20 cellular contexts compared by ENCODE assay signal in genomic region chr3:172404237-172404962, GRCh38. TPM values are rescaled to one million over a fixed set of nuclear protein-coding genes. Genes with fewer than 3 reads are reported as not detected.
A peak's percentile ranks its signal among the peaks of the same experiment; 100 is the strongest.
DNase-seq lines count a peak whose midpoint lies in the region; ATAC-seq, FAIRE-seq and TF ChIP-seq lines count a peak whose summit lies in the region.
"Had no signal": no experiment of that assay in that cellular context is flagged by ENCODE, and none has a peak within 500 bp of the region (broad histone marks: within the 10 kb centered on the region; RNA-seq: fewer than 3 reads in every experiment).

No MANE protein-coding gene starts in this region.

- H3K9ac ChIP-seq in HepG2 (ENCODE audit: insufficient read depth, low read depth, low read length) = no peak overlapping the region

- no peak for TF ChIP-seq CTCF in Calu3 (IDR thresholded peaks at IDR 0.05; ENCODE audit: unreplicated experiment)
- TF ChIP-seq CTCF in HepG2 (CRISPR knock-in tag; IDR thresholded peaks at IDR 0.05) = no peak
- TF ChIP-seq CTCF in progenitor cell of endocrine pancreas (IDR thresholded peaks at IDR 0.05; ENCODE audit: unreplicated experiment) = no peak

- ATAC-seq in HepG2 = peak; percentile 22
- ATAC-seq: GM12878 had no signal

- H3K9me3 Mint-ChIP-seq in Calu3 (ENCODE audit: low read depth, unreplicated experiment) (peaks cover 4% of the 10 kb centered on the region), progenitor cell of endocrine pancreas (ENCODE audit: low read depth) (peaks cover 6% of the 10 kb centered on the region)
- H3K9me3 Mint-ChIP-seq in activated T-cell treated with anti-CD3 and anti-CD28 coated beads, Interleukin-2, amount 50 U/mL, for 24 hours = peaks cover 14% of the 10 kb centered on the region

- CTCF ChIA-PET in Calu3 (lab: Charles Lee) = interaction anchor here (0.6 kb wide), 1 partner anchor 26 kb away, joined by 3 read pairs; no protein-coding TSS in a partner anchor
- CTCF ChIA-PET in HepG2 (lab: Yijun Ruan, JAX; ENCODE audit: low intra/inter-chr PET ratio, low total read pairs) = no interaction called here

- peak in 1 of 2 experiments; percentile 17; a peak in 1 of 4 replicates for TF ChIP-seq POLR2A in HepG2 (IDR thresholded peaks at IDR 0.05; ENCODE audit: insufficient read depth in 1 of 2, low read depth in 2 of 2, low read length in 2 of 2)

- H3K36me3 Mint-ChIP-seq in Calu3 (ENCODE audit: insufficient read depth, unreplicated experiment) (peaks cover 79% of the 10 kb centered on the region), progenitor cell of endocrine pancreas (ENCODE audit: insufficient read depth) (peaks cover 29% of the 10 kb centered on the region)
- peaks cover 13% of the 10 kb centered on the region for H3K36me3 Mint-ChIP-seq in activated T-cell treated with anti-CD3 and anti-CD28 coated beads, Interleukin-2, amount 50 U/mL, for 24 hours (ENCODE audit: low read depth)

- H3K79me2 ChIP-seq in HepG2 (ENCODE audit: insufficient read depth, low read length) = no peaks in the 10 kb centered on the region

- no peak overlapping the region for H3K27ac ChIP-seq in HepG2 (ENCODE audit: extremely low read length, insufficient read depth, low read length)

- H4K20me1 ChIP-seq in HepG2 (ENCODE audit: insufficient read depth, low read length) = peaks cover 18% of the 10 kb centered on the region

- H3K27ac Mint-ChIP-seq in Calu3 (ENCODE audit: unreplicated experiment) (peak overlapping the region; percentile 67), progenitor cell of endocrine pancreas (peak overlapping the region; percentile 27)
- no peak overlapping the region for H3K27ac Mint-ChIP-seq in activated T-cell treated with anti-CD3 and anti-CD28 coated beads, Interleukin-2, amount 50 U/mL, for 24 hours
- H3K27ac Mint-ChIP-seq: CD4-positive, alpha-beta memory T cell had no signal

- H3K4me1 Mint-ChIP-seq in Calu3 (ENCODE audit: low read depth, unreplicated experiment) (no peaks in the 10 kb centered on the region), progenitor cell of endocrine pancreas (ENCODE audit: low read depth) (no peaks in the 10 kb centered on the region)
- no peaks in the 10 kb centered on the region for H3K4me1 Mint-ChIP-seq in activated T-cell treated with anti-CD3 and anti-CD28 coated beads, Interleukin-2, amount 50 U/mL, for 24 hours (ENCODE audit: low read depth)
- H3K4me1 Mint-ChIP-seq: CD4-positive, alpha-beta memory T cell had no signal

- no peak for FAIRE-seq in HepG2 (lab: Jason Lieb, UNC)
- FAIRE-seq: GM12878 had no signal

- H3K4me3 Mint-ChIP-seq in Calu3 (ENCODE audit: low read depth, unreplicated experiment) (no peak overlapping the region), progenitor cell of endocrine pancreas (ENCODE audit: low read depth) (no peak overlapping the region)
- H3K4me3 Mint-ChIP-seq in activated T-cell treated with anti-CD3 and anti-CD28 coated beads, Interleukin-2, amount 50 U/mL, for 24 hours = no peak overlapping the region
- H3K4me3 Mint-ChIP-seq: CD4-positive, alpha-beta memory T cell had no signal

- no peaks in the 10 kb centered on the region for H3K4me1 ChIP-seq in HepG2 (ENCODE audit: insufficient read depth, low read length)

- H3K27me3 Mint-ChIP-seq in Calu3 (ENCODE audit: unreplicated experiment) (no peaks in the 10 kb centered on the region), progenitor cell of endocrine pancreas (no peaks in the 10 kb centered on the region)
- H3K27me3 Mint-ChIP-seq in activated T-cell treated with anti-CD3 and anti-CD28 coated beads, Interleukin-2, amount 50 U/mL, for 24 hours = no peaks in the 10 kb centered on the region
- H3K27me3 Mint-ChIP-seq: CD4-positive, alpha-beta memory T cell had no signal

- DNase-seq in Calu3 (no peak), NCI-H69 (lab: John Stamatoyannopoulos, UW) (peak; percentile 18), HepG2 (ENCODE audit: low spot score) (no peak), progenitor cell of endocrine pancreas (ENCODE audit: low spot score, unreplicated experiment) (no peak), DMS114 treated with DMSO at 0.1 percent for 48 hours (lab: John Stamatoyannopoulos, UW; ENCODE audit: unreplicated experiment) (no peak)
- DNase-seq in activated CD4-positive, alpha-beta T cell treated with anti-CD3 and anti-CD28 coated beads for 4 hours = no peak
- no peak for DNase-seq in activated T-cell treated with anti-CD3 and anti-CD28 coated beads, Interleukin-2, amount 50 U/mL, for 24 hours
- DNase-seq: C1 segment of cervical spinal cord; CD4-positive, alpha-beta memory T cell; COR-L47; DMS79; EL; GDM1; GOT3; H7; HCEC 1CT had no signal

- in situ Hi-C loops in HepG2 (cut with HindIII; ENCODE audit: extremely low pct_ligation_motif_present, low pct_unique_long_range_greater_than_20kb) = no loop called here

- no peak overlapping the region for H3K4me2 ChIP-seq in HepG2 (ENCODE audit: low read depth, low read length)

- H3K4me3 ChIP-seq in HepG2 (replicated peaks in 1 of 3; ENCODE audit: insufficient read depth in 1 of 3, low read depth in 2 of 3, low read length in 3 of 3) = no peak overlapping the region
- H3K4me3 ChIP-seq: GM12878 had no signal

- H3K36me3 ChIP-seq in HepG2 (replicated peaks in 1 of 2; ENCODE audit: control insufficient read depth in 1 of 2, insufficient read depth in 2 of 2, low read length in 2 of 2) = peaks cover 0 to 3% of the 10 kb centered on the region in 2 experiments; a peak in 3 of 5 replicates

- intact Hi-C loops in Calu3 (cut with micrococcal nuclease; ENCODE audit: unreplicated experiment) (no loop called here), HepG2 (cut with micrococcal nuclease; ENCODE audit: unreplicated experiment) (no loop called here)

- H2AFZ ChIP-seq in HepG2 (ENCODE audit: low read length) = no peak overlapping the region

- H3K9me3 ChIP-seq in HepG2 (ENCODE audit: low read length) = no peaks in the 10 kb centered on the region

- WGBS in HepG2 (ENCODE audit: low lambda C conversion rate) = 87% methylated on average over 12 of the region's 12 CpGs

- no peaks in the 10 kb centered on the region for H3K27me3 ChIP-seq in HepG2 (ENCODE audit: control insufficient read depth in 1 of 2, insufficient read depth in 2 of 2, low read length in 2 of 2)

- TF ChIP-seq EP300 in HepG2 (IDR thresholded peaks at IDR 0.05; ENCODE audit: low read depth in 2 of 2, low read length in 2 of 2) (no peak), HepG2 (CRISPR knock-in tag; IDR thresholded peaks at IDR 0.05; ENCODE audit: borderline replicate concordance) (no peak)

- no peak for TF ChIP-seq RAD21 in HepG2 (CRISPR knock-in tag; IDR thresholded peaks at IDR 0.05)

- POLR2A ChIA-PET in HepG2 (lab: Yijun Ruan, JAX) = no interaction called here

- BruUV-seq in Calu3 (replicated peaks; lab: Mats Ljungman, UMichigan) (no TSS peak), HepG2 (replicated peaks; lab: Mats Ljungman, UMichigan) (no TSS peak)

TF ChIP-seq in HepG2, 621 proteins besides CTCF, POLR2A, EP300 and RAD21 (continues in another document):
- TF ChIP-seq RBM22 (optimal IDR thresholded peaks at IDR 0.05; ENCODE audit: low read length) = peak; percentile 99
- TF ChIP-seq CHCHD3 (CRISPR knock-in tag; IDR thresholded peaks at IDR 0.05) = no peak
- TF ChIP-seq ZC3H13 (CRISPR knock-in tag; IDR thresholded peaks at IDR 0.05) = peak; percentile 42; the same call in 1 of the 2 replicates
- peak; percentile 53 for TF ChIP-seq POLR2G (IDR thresholded peaks at IDR 0.05; ENCODE audit: low read depth, low read length)
- peak; percentile 38; the same call in 1 of the 2 replicates for TF ChIP-seq POLR2AphosphoS5 (IDR thresholded peaks at IDR 0.05; ENCODE audit: low read depth, low read length)
- TF ChIP-seq NR0B2 (CRISPR knock-in tag; IDR thresholded peaks at IDR 0.05) = no peak
- TF ChIP-seq PBX2 (CRISPR knock-in tag; IDR thresholded peaks at IDR 0.05) = no peak
- TF ChIP-seq ZNF724P (CRISPR knock-in tag; IDR thresholded peaks at IDR 0.05; ENCODE audit: borderline replicate concordance) = 0 out of 2 replicates have a peak, but pooled peaks have one; percentile 25

RNA-seq across cellular contexts. Expression of gene GHSR, which starts 43.9 kb away (rescaled TPM):
- total RNA-seq in Calu3 (2022) (not detected in 2 replicates), HepG2 (2016; rRNA removed; fragmentation: Illumina TruSeq; extraction: Trizol) (not detected in 2 replicates), progenitor cell of endocrine pancreas (not detected in 2 replicates)
- total RNA-seq in HepG2 (2016; cell fraction: cytosol; rRNA removed; fragmentation: Illumina TruSeq; extraction: Trizol; ENCODE audit: low read depth) = not detected in 2 replicates
- total RNA-seq in HepG2 (2016; cell fraction: insoluble cytoplasmic fraction; rRNA removed; fragmentation: Illumina TruSeq; extraction: Trizol) = not detected in 2 replicates
- not detected in 2 replicates for total RNA-seq in HepG2 (2016; cell fraction: membrane; rRNA removed; fragmentation: Illumina TruSeq; extraction: Trizol)
- not detected in 2 replicates for total RNA-seq in HepG2 (2016; cell fraction: nucleus; rRNA removed; fragmentation: Illumina TruSeq; extraction: Trizol)
- polyA plus RNA-seq in HepG2 (2011; rRNA removed) = not detected in 2 replicates
- not detected in 2 replicates for polyA plus RNA-seq in HepG2 (2011; cell fraction: cytosol; rRNA removed)
- polyA plus RNA-seq in HepG2 (2011; cell fraction: nucleus; rRNA removed) = not detected in 2 replicates
- polyA plus RNA-seq in HepG2 (2012) = not detected in 2 replicates
- polyA plus RNA-seq in HepG2 (2016; cell fraction: cytosol; fragmentation: Illumina TruSeq; extraction: Trizol; ENCODE audit: low read depth) = not detected in 2 replicates
- polyA plus RNA-seq in HepG2 (2016; cell fraction: insoluble cytoplasmic fraction; fragmentation: Illumina TruSeq; extraction: Trizol; ENCODE audit: low read depth) = not detected in 2 replicates
- polyA plus RNA-seq in HepG2 (2016; cell fraction: membrane; fragmentation: Illumina TruSeq; extraction: Trizol; ENCODE audit: low read depth) = not detected in 2 replicates
- not detected in 2 replicates for polyA plus RNA-seq in HepG2 (2016; cell fraction: nucleus; fragmentation: Illumina TruSeq; extraction: Trizol; ENCODE audit: insufficient read depth, low read depth)
- not detected in 2 replicates for polyA minus RNA-seq in HepG2 (2011; rRNA and poly(A)+ RNA removed; ENCODE audit: low replicate concordance)
- not detected in 2 replicates for polyA minus RNA-seq in HepG2 (2011; cell fraction: cytosol; rRNA and poly(A)+ RNA removed)
- not detected in 2 replicates for polyA minus RNA-seq in HepG2 (2011; cell fraction: nucleus; rRNA and poly(A)+ RNA removed)
- total RNA-seq: A172; A673; CD4-positive, alpha-beta memory T cell; GM12878; H7 had no signal
- polyA plus RNA-seq: BJ; CD4-positive, alpha-beta memory T cell; GM12878 had no signal
